22 cellular contexts compared by ENCODE assay signal in genomic region chr6:118606858-118607257, GRCh38. TPM values are rescaled to one million over a fixed set of nuclear protein-coding genes. Genes with fewer than 3 reads are reported as not detected.
DNase-seq lines count a peak whose midpoint lies in the region; ATAC-seq lines count a peak whose summit lies in the region.
"Had no signal": no experiment of that assay in that cellular context is flagged by ENCODE, and none has a peak within 500 bp of the region (broad histone marks: within the 10 kb centered on the region; RNA-seq: fewer than 3 reads in every experiment).

No MANE protein-coding gene starts in this region.

- no peaks in the 10 kb centered on the region for H3K27me3 Mint-ChIP-seq in activated T-cell treated with anti-CD3 and anti-CD28 coated beads, Interleukin-2, amount 50 U/mL, for 72 hours (ENCODE audit: low read depth)
- no peaks in the 10 kb centered on the region for H3K27me3 Mint-ChIP-seq in T-helper 17 cell
- no peaks in the 10 kb centered on the region for H3K27me3 Mint-ChIP-seq in effector memory CD8-positive, alpha-beta T cell
- H3K27me3 Mint-ChIP-seq: CD8-positive, alpha-beta memory T cell had no signal

- H3K4me3 Mint-ChIP-seq in activated T-cell treated with anti-CD3 and anti-CD28 coated beads, Interleukin-2, amount 50 U/mL, for 72 hours, result peak overlapping the region; percentile 17 to 20
- H3K4me3 Mint-ChIP-seq in T-helper 17 cell, result no peak overlapping the region
- H3K4me3 Mint-ChIP-seq in effector memory CD8-positive, alpha-beta T cell, result no peak overlapping the region
- H3K4me3 Mint-ChIP-seq: CD8-positive, alpha-beta memory T cell had no signal

- H3K4me1 Mint-ChIP-seq in activated T-cell treated with anti-CD3 and anti-CD28 coated beads, Interleukin-2, amount 50 U/mL, for 72 hours (ENCODE audit: low read depth), result peaks cover 39% of the 10 kb centered on the region
- peaks cover 37% of the 10 kb centered on the region for H3K4me1 Mint-ChIP-seq in T-helper 17 cell
- H3K4me1 Mint-ChIP-seq in effector memory CD8-positive, alpha-beta T cell (ENCODE audit: low read depth in 2 of 2), result peaks cover 34 to 49% of the 10 kb centered on the region in 2 donors

- H3K27ac ChIP-seq in GM23248 (no peak overlapping the region), aorta (ENCODE audit: low read depth in 1 of 2, low read length in 2 of 2) (no peak overlapping the region)
- H3K27ac ChIP-seq: BLaER1, RWPE1 had no signal

- peaks cover 100% of the 10 kb centered on the region for H3K79me2 ChIP-seq in GM23248 (ENCODE audit: insufficient read depth)

- in situ Hi-C loops in GM23248 (cut with MboI), result no loop called here

- H4K20me1 ChIP-seq in GM23248 (ENCODE audit: insufficient read depth), result peaks cover 5% of the 10 kb centered on the region; the same call in 1 of the 2 replicates
- H4K20me1 ChIP-seq: BLaER1 had no signal

- no peaks in the 10 kb centered on the region for H3K9me2 ChIP-seq in GM23248 (ENCODE audit: insufficient read depth)

- H3K4me1 ChIP-seq in GM23248 (ENCODE audit: insufficient read depth) (no peaks in the 10 kb centered on the region), aorta (ENCODE audit: control insufficient read depth in 1 of 2, insufficient read depth in 2 of 2, low read length in 2 of 2) (peaks cover 0 to 3% of the 10 kb centered on the region in 2 donors)
- H3K4me1 ChIP-seq: BLaER1 had no signal

- no peak overlapping the region for H3K9ac ChIP-seq in GM23248
- H3K9ac ChIP-seq: BLaER1 had no signal

- H3K4me3 ChIP-seq in GM23248 (no peak overlapping the region), aorta (ENCODE audit: low read length in 2 of 2) (no peak overlapping the region)
- H3K4me3 ChIP-seq: BLaER1 had no signal

- peak overlapping the region; percentile 41 for H3K27ac Mint-ChIP-seq in activated T-cell treated with anti-CD3 and anti-CD28 coated beads, Interleukin-2, amount 50 U/mL, for 72 hours
- peak overlapping the region; percentile 16 for H3K27ac Mint-ChIP-seq in T-helper 17 cell
- peak overlapping the region; percentile 10 to 20 for H3K27ac Mint-ChIP-seq in effector memory CD8-positive, alpha-beta T cell

- 97% methylated on average over 5 of the region's 5 CpGs for WGBS in GM23248 (ENCODE audit: low coverage in 1 of 2, low lambda C conversion rate in 2 of 2, missing lambda C conversion rate in 2 of 2), 2 experiments
- WGBS in aorta, 2 donors, result 66 to 69% methylated on average over 5 of the region's 5 CpGs

- H3K4me2 ChIP-seq in GM23248 (ENCODE audit: unreplicated experiment), result no peak overlapping the region
- H3K4me2 ChIP-seq: BLaER1 had no signal

- H3K36me3 ChIP-seq in GM23248 (ENCODE audit: low read depth) (peaks cover 9% of the 10 kb centered on the region; the same call in 1 of the 2 replicates), aorta (ENCODE audit: control insufficient read depth in 1 of 2, insufficient read depth in 2 of 2, low read length in 1 of 2) (no peaks in the 10 kb centered on the region)
- H3K36me3 ChIP-seq: BLaER1 had no signal

- no peak for DNase-seq in activated T-cell treated with anti-CD3 and anti-CD28 coated beads, Interleukin-2, amount 50 U/mL, for 72 hours
- DNase-seq in activated T-cell treated with anti-CD3 and anti-CD28 coated beads for 4 hours (no peak), T-helper 17 cell (no peak), GM23248 (no peak), left colon (no peak), aorta (no peak)
- no peak for DNase-seq in effector memory CD8-positive, alpha-beta T cell
- DNase-seq: Calu3; CD8-positive, alpha-beta memory T cell; DMS153; KG1; NCI-H1092 treated with DMSO at 0.1 percent for 48 hours; NCI-H1436 treated with DMSO at 0.1 percent for 48 hours; NCI-H1930; NK-92 treated with Interleukin-12 subunit alpha and Interleukin-12 subunit beta, amount 100 ng/mL, for 24 hours; SHP77 treated with DMSO at 0.1 percent for 48 hours had no signal

- H3F3A ChIP-seq in GM23248 (ENCODE audit: insufficient read depth), result no peaks in the 10 kb centered on the region

- no peak for ATAC-seq in activated T-cell treated with anti-CD3 and anti-CD28 coated beads, Interleukin-2, amount 50 U/mL, for 72 hours (replicated peaks in 1 of 2)
- ATAC-seq in T-helper 17 cell (no peak), left colon (no peak), aorta (ENCODE audit: low FRiP score) (no peak)
- no peak for ATAC-seq in effector memory CD8-positive, alpha-beta T cell (replicated peaks)
- ATAC-seq: HCT116 had no signal

- H3K9me3 Mint-ChIP-seq in activated T-cell treated with anti-CD3 and anti-CD28 coated beads, Interleukin-2, amount 50 U/mL, for 72 hours, result peaks cover 4 to 6% of the 10 kb centered on the region in 2 donors
- no peaks in the 10 kb centered on the region for H3K9me3 Mint-ChIP-seq in effector memory CD8-positive, alpha-beta T cell

- intact Hi-C loops in left colon (cut with DNase I, micrococcal nuclease) (no loop called here), aorta (cut with DNase I) (no loop called here)

- H3K9me3 ChIP-seq in T-helper 17 cell (ENCODE audit: control insufficient read depth, low read length, poor library complexity, severe bottlenecking) (no peaks in the 10 kb centered on the region), GM23248 (ENCODE audit: low read depth) (no peaks in the 10 kb centered on the region), aorta (ENCODE audit: control insufficient read depth, low read length) (no peaks in the 10 kb centered on the region)

- H3K27me3 ChIP-seq in GM23248 (replicated peaks; ENCODE audit: insufficient read depth), result no peaks in the 10 kb centered on the region
- no peaks in the 10 kb centered on the region for H3K27me3 ChIP-seq in aorta (ENCODE audit: control insufficient read depth in 1 of 2, insufficient read depth in 2 of 2, low read length in 1 of 2)
- H3K27me3 ChIP-seq: BLaER1 had no signal

- H2AFZ ChIP-seq in GM23248, result no peak overlapping the region

- H3K36me3 Mint-ChIP-seq in activated T-cell treated with anti-CD3 and anti-CD28 coated beads, Interleukin-2, amount 50 U/mL, for 72 hours (ENCODE audit: insufficient read depth in 2 of 2), result peaks cover 10 to 42% of the 10 kb centered on the region in 2 donors
- H3K36me3 Mint-ChIP-seq in T-helper 17 cell (ENCODE audit: low read depth), result peaks cover 6% of the 10 kb centered on the region
- H3K36me3 Mint-ChIP-seq in effector memory CD8-positive, alpha-beta T cell (ENCODE audit: insufficient read depth), result peaks cover 26% of the 10 kb centered on the region

RNA-seq across cellular contexts. Expression of gene CEP85L, which starts 44.5 kb away (rescaled TPM):
- 10 to 100 TPM; 32.4 to 44.7 TPM for total RNA-seq in activated T-cell treated with anti-CD3 and anti-CD28 coated beads, Interleukin-2, amount 50 U/mL, for 72 hours
- total RNA-seq in T-helper 17 cell (10 to 100 TPM; 87.6 to 95.6 TPM), left colon (1 to 10 TPM; 2.7 to 6.2 TPM), aorta (10 to 100 TPM; 17.2 to 21.3 TPM)
- 13.0 and 19.9 TPM in 2 replicates for total RNA-seq in GM23248 (2014; rRNA removed; shearing (Covaris generic))
- polyA plus RNA-seq in GM23248 (2016; fragmentation: Nextera tagmentation; extraction: Ambion mirVana) (11.7 and 12.4 TPM in 2 replicates), aorta (1 to 10 TPM; 1.1 to 1.7 TPM)

RNA-seq across cellular contexts. Expression of gene PLN, which starts 58.8 kb away (rescaled TPM):
- total RNA-seq in activated T-cell treated with anti-CD3 and anti-CD28 coated beads, Interleukin-2, amount 50 U/mL, for 72 hours, result not detected
- not detected for total RNA-seq in T-helper 17 cell
- total RNA-seq in GM23248 (2014; rRNA removed; shearing (Covaris generic)), result not detected in 2 replicates
- polyA plus RNA-seq in GM23248 (2016; fragmentation: Nextera tagmentation; extraction: Ambion mirVana), result 0.49 TPM in 1 of 2 replicates, not detected in the other
- total RNA-seq in left colon, result 10 to 100 TPM in 1 of 2 donors, 1 to 10 TPM in 1; 2.7 to 31.1 TPM
- total RNA-seq in aorta, result 100 to 1,000 TPM; 232 to 587 TPM
- 100 to 1,000 TPM; 539 to 955 TPM for polyA plus RNA-seq in aorta
- total RNA-seq: Calu3; CD8-positive, alpha-beta memory T cell; G401; H1; NCI-H460 had no signal
- polyA plus RNA-seq: H1 had no signal

Comparison
In these comparisons a context has a peak if more than half of its experiments do, and no peak if none do; other contexts are left out.
1. H3K4me3 Mint-ChIP-seq: peak in activated T-cell treated with anti-CD3 and anti-CD28 coated beads, Interleukin-2, amount 50 U/mL, for 72 hours (2 of 2); none in T-helper 17 cell (single experiment) and effector memory CD8-positive, alpha-beta T cell (0 of 2).
2. RNA of gene PLN, which starts 58.8 kb away (total RNA-seq): 232 to 587 TPM in aorta; 2.7 to 31.1 TPM in left colon, not detected in T-helper 17 cell, not detected in activated T-cell treated with anti-CD3 and anti-CD28 coated beads, Interleukin-2, amount 50 U/mL, for 72 hours and not detected in GM23248; every median in the first group is over 4 times any median in the second.
3. Peak in every context shown above with its lines, with median percentiles within 50 percentile points of each other: H3K27ac Mint-ChIP-seq.